In the genomic region with DNA sequence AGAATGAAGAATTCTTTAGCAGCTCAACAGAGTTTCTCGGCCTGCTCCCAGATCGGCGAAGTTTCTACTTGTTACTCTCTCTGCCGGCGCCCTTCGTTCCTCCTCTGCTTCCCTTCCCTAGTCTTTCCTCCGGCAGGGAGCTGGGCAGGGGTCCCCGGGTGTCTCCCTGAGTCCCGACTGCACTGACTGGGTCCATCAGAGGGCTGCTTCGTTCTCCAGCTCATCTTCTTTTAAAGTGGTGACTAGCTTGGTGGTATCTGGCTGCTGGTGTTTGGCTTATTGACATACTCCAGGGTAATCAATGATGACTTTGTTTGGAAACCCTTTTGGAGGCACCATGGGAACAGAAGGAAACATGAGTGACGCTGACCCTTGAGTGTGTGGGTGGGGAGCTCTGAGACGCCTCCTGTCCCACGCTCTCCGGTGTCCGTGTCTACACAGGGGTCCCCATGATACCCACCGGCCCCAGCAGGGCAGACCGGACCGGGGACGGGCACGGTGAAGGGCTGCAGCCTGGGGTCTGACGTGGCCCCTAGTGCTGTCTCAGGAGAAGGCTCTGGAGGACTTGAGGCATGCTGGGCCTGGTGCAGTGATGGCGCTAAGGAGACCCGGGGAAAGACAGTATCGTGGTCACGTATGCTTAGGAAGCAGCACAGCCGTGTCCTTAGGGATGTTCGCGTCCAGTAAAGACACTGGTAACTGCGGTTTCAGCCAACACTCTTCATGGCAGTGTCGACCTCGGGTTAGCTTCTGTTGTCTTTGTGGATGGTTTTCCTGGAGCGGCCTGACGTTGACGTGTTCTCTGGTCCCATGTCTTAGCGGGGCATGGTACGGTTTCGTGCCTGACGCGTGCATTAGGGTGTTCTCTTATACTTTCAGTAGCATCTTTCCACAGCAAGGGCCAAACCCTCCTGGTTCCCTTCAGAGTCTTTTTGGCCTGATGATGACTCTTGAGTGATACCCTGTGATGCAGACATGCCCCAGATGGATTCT, we compare ENCODE assay signal across 20 cellular contexts. TPM values are rescaled to one million over a fixed set of nuclear protein-coding genes. Genes with fewer than 3 reads are reported as not detected.
A peak's percentile ranks its signal among the peaks of the same experiment; 100 is the strongest.
DNase-seq lines count a peak whose midpoint lies in the region; FAIRE-seq and TF ChIP-seq lines count a peak whose summit lies in the region.
"Had no signal": no experiment of that assay in that cellular context is flagged by ENCODE, and none has a peak within 500 bp of the region (broad histone marks: within the 10 kb centered on the region; RNA-seq: fewer than 3 reads in every experiment).

No MANE protein-coding gene starts in this region.

- H3K9me3 ChIP-seq in PC-9 (ENCODE audit: insufficient read depth, low read depth) (no peaks in the 10 kb centered on the region), H1 (ENCODE audit: insufficient read depth in 2 of 2, low read depth in 1 of 2, low read length in 1 of 2) (no peaks in the 10 kb centered on the region), trophoblast cell (ENCODE audit: insufficient read depth, low read depth, low read length) (peaks cover 3% of the 10 kb centered on the region)
- H3K9me3 ChIP-seq: BLaER1, colonic mucosa, transverse colon had no signal

- no peak overlapping the region for H3K56ac ChIP-seq in H1 (replicated peaks; ENCODE audit: insufficient read length, low read depth, low read length)

- H2BK15ac ChIP-seq in H1 (ENCODE audit: low read length): no peak overlapping the region

- no peaks in the 10 kb centered on the region for H3K27me3 Mint-ChIP-seq in activated T-cell treated with anti-CD3 and anti-CD28 coated beads, Interleukin-2, amount 50 U/mL, for 24 hours
- H3K27me3 Mint-ChIP-seq: activated CD8-positive, alpha-beta T cell treated with anti-CD3 and anti-CD28 coated beads for 36 hours had no signal

- POLR2A ChIA-PET in PC-9 (lab: Charles Lee; ENCODE audit: unreplicated experiment) (interaction anchor here (0.7 kb wide), 1 partner anchor 41 kb away, joined by 3 read pairs; no protein-coding TSS in a partner anchor), H1 (lab: Charles Lee; ENCODE audit: partially characterized antibody) (interaction anchor here (0.9 to 1.0 kb wide), 3 partner anchors 10 to 18 kb away, joined by 3 to 4 read pairs (median 3); no protein-coding TSS in a partner anchor)

- H3K18ac ChIP-seq in H1 (ENCODE audit: extremely low read depth, low read length): no peak overlapping the region
- no peak overlapping the region for H3K18ac ChIP-seq in trophoblast cell (ENCODE audit: low read length)

- H2BK120ac ChIP-seq in H1 (replicated peaks; ENCODE audit: low read depth, low read length): no peak overlapping the region
- H2BK120ac ChIP-seq in trophoblast cell (ENCODE audit: insufficient read depth, low read length, poor library complexity): no peak overlapping the region

- H3K4me3 ChIP-seq in PC-9 (no peak overlapping the region), H1 (ENCODE audit: extremely low read depth in 1 of 4, insufficient read depth in 2 of 4, low read depth in 3 of 4, low read length in 4 of 4) (no peak overlapping the region), trophoblast cell (ENCODE audit: low read depth, low read length) (no peak overlapping the region)
- H3K4me3 ChIP-seq: BLaER1, colonic mucosa, hepatocyte, transverse colon had no signal

- H3K36me3 ChIP-seq in PC-9 (ENCODE audit: low read depth) (peaks cover 23% of the 10 kb centered on the region; the same call in 1 of the 2 replicates), H1 (ENCODE audit: control insufficient read depth in 2 of 4, insufficient read depth in 4 of 4, low read length in 3 of 4) (peaks cover 10 to 51% (median 39%) of the 10 kb centered on the region in 4 experiments; a peak in 7 of 8 replicates), trophoblast cell (ENCODE audit: control insufficient read depth in 1 of 2, insufficient read depth in 2 of 2, low read length in 2 of 2) (peaks cover 86 to 88% of the 10 kb centered on the region in 2 experiments)

- no peak overlapping the region for H3K9ac ChIP-seq in H1 (replicated peaks in 1 of 4; ENCODE audit: extremely low read depth in 1 of 4, low read depth in 3 of 4, low read length in 3 of 4)
- no peak overlapping the region for H3K9ac ChIP-seq in trophoblast cell (ENCODE audit: low read length)
- H3K9ac ChIP-seq: BLaER1 had no signal

- H2AK5ac ChIP-seq in H1 (ENCODE audit: low read depth, low read length) (no peak overlapping the region; the same call in 1 of the 2 replicates), trophoblast cell (ENCODE audit: low read length) (no peak overlapping the region)

- H2BK12ac ChIP-seq in H1 (ENCODE audit: low read depth, low read length): no peak overlapping the region
- H2BK12ac ChIP-seq in trophoblast cell (ENCODE audit: low read length): no peak overlapping the region

- no peak for TF ChIP-seq POLR2A in H1 (IDR thresholded peaks at IDR 0.05; ENCODE audit: control extremely low read depth in 1 of 2, low read depth in 2 of 2, low read length in 2 of 2)

- H3K14ac ChIP-seq in H1 (ENCODE audit: insufficient read length) (no peak overlapping the region), trophoblast cell (ENCODE audit: low read length) (no peak overlapping the region)

- H3K79me1 ChIP-seq in H1 (ENCODE audit: low read depth, low read length) (peaks cover 3% of the 10 kb centered on the region; the same call in 1 of the 2 replicates), trophoblast cell (ENCODE audit: low read length) (no peaks in the 10 kb centered on the region)

- no peaks in the 10 kb centered on the region for H3K9me2 ChIP-seq in PC-9 (ENCODE audit: insufficient read depth)

- CTCF ChIA-PET in PC-9 (lab: Charles Lee): no interaction called here
- CTCF ChIA-PET in H1 (lab: Charles Lee; ENCODE audit: partially characterized antibody): interaction anchor here (0.6 to 4.1 kb wide), 19 partner anchors 9 to 305 kb away, joined by 3 to 18 read pairs (median 4); no protein-coding TSS in a partner anchor

- H3K4me2 ChIP-seq in PC-9 (no peak overlapping the region), H1 (ENCODE audit: insufficient read depth in 1 of 2, low read depth in 2 of 2, low read length in 2 of 2) (no peak overlapping the region), trophoblast cell (ENCODE audit: low read length) (no peak overlapping the region)
- H3K4me2 ChIP-seq: hepatocyte had no signal

- H3K23ac ChIP-seq in H1 (ENCODE audit: insufficient read length): no peak overlapping the region
- H3K23ac ChIP-seq in trophoblast cell (ENCODE audit: low read length): no peak overlapping the region

- no peak for FAIRE-seq in H1 (lab: Jason Lieb, UNC)
- FAIRE-seq: A204.1, kidney had no signal

- H3K27ac Mint-ChIP-seq in activated T-cell treated with anti-CD3 and anti-CD28 coated beads, Interleukin-2, amount 50 U/mL, for 24 hours: peak overlapping the region; percentile 85
- H3K27ac Mint-ChIP-seq: activated T-helper 2 cell treated with anti-CD3 and anti-CD28 coated beads, Interferon-gamma antibody, Interleukin-2, Interleukin-4, amounts not matched to agents 10 μg/mL and 5 μg/mL and 100 μg/mL, durations not matched to agents 14 hours and 24 hours and 36 hours had no signal

- H2AFZ ChIP-seq in PC-9 (no peak overlapping the region), H1 (ENCODE audit: low read length) (no peak overlapping the region), trophoblast cell (ENCODE audit: insufficient read depth, low read length, poor library complexity) (no peak overlapping the region)
- H2AFZ ChIP-seq: hepatocyte had no signal

- no peaks in the 10 kb centered on the region for H3K23me2 ChIP-seq in H1 (ENCODE audit: low read depth, low read length)

- TF ChIP-seq CTCF in PC-9 (conservative IDR thresholded peaks at IDR 0.05): no peak
- no peak for TF ChIP-seq CTCF in H1 (IDR thresholded peaks at IDR 0.05; ENCODE audit: control extremely low read depth in 1 of 3, insufficient read depth in 1 of 3, low read depth in 1 of 3, low read length in 3 of 3)

- DNase-seq in activated T-cell treated with anti-CD3 and anti-CD28 coated beads, Interleukin-2, amount 50 U/mL, for 24 hours: no peak
- DNase-seq in activated T-cell treated with anti-CD3 and anti-CD28 coated beads for 4 hours (no peak), PC-9 (no peak), H1 (ENCODE audit: low read depth in 1 of 2, low spot score in 2 of 2) (peak in 1 of 2 experiments; percentile 36), trophoblast cell (no peak), HT-29 (ENCODE audit: low spot score) (no peak), NCI-H146 (lab: John Stamatoyannopoulos, UW) (no peak), NCI-H2227 treated with DMSO at 0.1 percent for 48 hours (lab: John Stamatoyannopoulos, UW) (no peak)
- DNase-seq: activated CD8-positive, alpha-beta T cell treated with anti-CD3 and anti-CD28 coated beads for 36 hours; colonic mucosa; GF-D8; kidney; NCI-H1436 treated with DMSO at 0.1 percent for 48 hours; NCI-H82; retina; transverse colon had no signal

- no peak for TF ChIP-seq RAD21 in H1 (IDR thresholded peaks at IDR 0.05 in 1 of 2, conservative IDR thresholded peaks at IDR 0.05 in 1 of 2; ENCODE audit: low read depth in 2 of 2, low read length in 2 of 2)

- TSS peak; percentile 10 for BruUV-seq in PC-9 (replicated peaks; lab: Mats Ljungman, UMichigan)

- no peaks in the 10 kb centered on the region for H3K4me1 Mint-ChIP-seq in activated T-cell treated with anti-CD3 and anti-CD28 coated beads, Interleukin-2, amount 50 U/mL, for 24 hours (ENCODE audit: low read depth)

- no peak overlapping the region for H3K4me3 Mint-ChIP-seq in activated T-cell treated with anti-CD3 and anti-CD28 coated beads, Interleukin-2, amount 50 U/mL, for 24 hours
- H3K4me3 Mint-ChIP-seq: activated CD8-positive, alpha-beta T cell treated with anti-CD3 and anti-CD28 coated beads for 36 hours had no signal

- H3K79me2 ChIP-seq in PC-9 (ENCODE audit: low read depth): peaks cover 9% of the 10 kb centered on the region; the same call in 1 of the 2 replicates
- H3K79me2 ChIP-seq in H1 (ENCODE audit: control insufficient read depth in 1 of 2, insufficient read depth in 2 of 2, low read length in 2 of 2): peaks cover 0 to 3% of the 10 kb centered on the region in 2 experiments; a peak in 1 of 4 replicates
- H3K79me2 ChIP-seq in trophoblast cell (ENCODE audit: control insufficient read depth, insufficient read depth, low read length, poor library complexity): no peaks in the 10 kb centered on the region

- H3K27ac ChIP-seq in PC-9: no peak overlapping the region
- no peak overlapping the region for H3K27ac ChIP-seq in H1 (ENCODE audit: low read depth, low read length)
- H3K27ac ChIP-seq in trophoblast cell (ENCODE audit: low read depth, low read length): no peak overlapping the region
- H3K27ac ChIP-seq: colonic mucosa, hepatocyte had no signal

- H4K8ac ChIP-seq in H1 (ENCODE audit: extremely low read depth, insufficient read depth, low read length) (no peak overlapping the region), trophoblast cell (ENCODE audit: low read depth, low read length) (no peak overlapping the region)

- no peak overlapping the region for H4K91ac ChIP-seq in H1 (replicated peaks; ENCODE audit: insufficient read length, low read length)
- H4K91ac ChIP-seq in trophoblast cell (ENCODE audit: low read depth, low read length): no peak overlapping the region

- peak overlapping the region; percentile 12 for H4K12ac ChIP-seq in trophoblast cell (ENCODE audit: low read depth, low read length)

- no peak overlapping the region for H4K5ac ChIP-seq in H1 (ENCODE audit: insufficient read length, low read depth, low read length)

- 92% methylated on average over 39 of the region's 39 CpGs; no CpG with 5 or more reads in 1 of the 2 experiments for WGBS in H1 (ENCODE audit: extremely low coverage in 1 of 2, insufficient coverage in 1 of 2, insufficient read length in 1 of 2, insufficient replicate concordance in 2 of 2, low coverage in 1 of 2, low lambda C conversion rate in 2 of 2, missing lambda C conversion rate in 1 of 2), 2 experiments
- WGBS in trophoblast cell (ENCODE audit: extremely low coverage, insufficient coverage, insufficient read length): no CpG with 5 or more reads among the region's 39 CpGs

- intact Hi-C loops in PC-9 (cut with micrococcal nuclease; ENCODE audit: unreplicated experiment): no loop called here

- H3K9me3 Mint-ChIP-seq in activated T-cell treated with anti-CD3 and anti-CD28 coated beads, Interleukin-2, amount 50 U/mL, for 24 hours: no peaks in the 10 kb centered on the region
- H3K9me3 Mint-ChIP-seq: activated CD8-positive, alpha-beta T cell treated with anti-CD3 and anti-CD28 coated beads for 36 hours; activated T-helper 2 cell treated with anti-CD3 and anti-CD28 coated beads, Interferon-gamma antibody, Interleukin-2, Interleukin-4, amounts not matched to agents 10 μg/mL and 5 μg/mL and 100 μg/mL, durations not matched to agents 14 hours and 24 hours and 36 hours had no signal

- H2BK5ac ChIP-seq in H1 (ENCODE audit: low read depth, low read length) (no peak overlapping the region), trophoblast cell (ENCODE audit: low read depth, low read length, poor library complexity) (no peak overlapping the region)

- peaks cover 35% of the 10 kb centered on the region for H4K20me1 ChIP-seq in PC-9 (ENCODE audit: insufficient read depth)
- H4K20me1 ChIP-seq in H1 (replicated peaks in 1 of 2; ENCODE audit: control insufficient read depth in 1 of 2, insufficient read depth in 2 of 2, low read length in 2 of 2): peaks cover 7 to 28% of the 10 kb centered on the region in 2 experiments

- H3K36me3 Mint-ChIP-seq in activated T-cell treated with anti-CD3 and anti-CD28 coated beads, Interleukin-2, amount 50 U/mL, for 24 hours (ENCODE audit: low read depth): peaks cover 99% of the 10 kb centered on the region

- H3K27me3 ChIP-seq in PC-9 (ENCODE audit: insufficient read depth, low read depth) (no peaks in the 10 kb centered on the region), H1 (replicated peaks in 1 of 4; ENCODE audit: control insufficient read depth in 3 of 4, extremely low read depth in 1 of 4, insufficient read depth in 3 of 4, low read length in 3 of 4) (no peaks in the 10 kb centered on the region), trophoblast cell (ENCODE audit: insufficient read depth, low read length) (no peaks in the 10 kb centered on the region)
- H3K27me3 ChIP-seq: BLaER1, colonic mucosa, hepatocyte, transverse colon had no signal

- no peak overlapping the region for H2BK20ac ChIP-seq in H1 (ENCODE audit: low read length)

- H3K4me1 ChIP-seq in PC-9 (replicated peaks; ENCODE audit: insufficient read depth): no peaks in the 10 kb centered on the region
- no peaks in the 10 kb centered on the region for H3K4me1 ChIP-seq in H1 (replicated peaks in 1 of 4; ENCODE audit: control insufficient read depth in 3 of 4, insufficient read depth in 4 of 4, low read length in 3 of 4)
- H3K4me1 ChIP-seq in trophoblast cell (ENCODE audit: control insufficient read depth in 1 of 2, insufficient read depth in 2 of 2, low read length in 2 of 2): peaks cover 0 to 3% of the 10 kb centered on the region in 2 experiments
- H3K4me1 ChIP-seq: colonic mucosa, transverse colon had no signal

- no peak for TF ChIP-seq EP300 in H1 (IDR thresholded peaks at IDR 0.05; ENCODE audit: borderline replicate concordance in 1 of 2, low read depth in 2 of 2, low read length in 2 of 2)

- H3K4ac ChIP-seq in H1 (replicated peaks; ENCODE audit: insufficient read length, low read depth, low read length) (no peak overlapping the region), trophoblast cell (ENCODE audit: low read depth, low read length) (no peak overlapping the region)

- peaks cover 24% of the 10 kb centered on the region; the same call in 1 of the 2 replicates for H3F3A ChIP-seq in PC-9 (ENCODE audit: insufficient read depth, low read depth)

RNA-seq across cellular contexts. Expression of a gene that starts 23.8 kb away (rescaled TPM):
- 30.2 and 35.2 TPM in 2 replicates for total RNA-seq in PC-9 (2021)
- 23.6 and 25.4 TPM in 2 replicates for total RNA-seq in H1 (2021; fragmentation: NEBNext Ultra II Directional; extraction: Animal tissue kit (Norgen Biotek cat#: 25700))
- polyA plus RNA-seq in H1 (2011; rRNA removed): 35.5 and 38.2 TPM in 2 replicates
- polyA plus RNA-seq in H1 (2011; cell fraction: cytosol; rRNA removed): 36.4 TPM
- polyA plus RNA-seq in H1 (2011; cell fraction: nucleus; rRNA removed): 55.1 TPM
- 23.7 to 27.2 TPM (median 25.9 TPM) in 4 replicates for polyA plus RNA-seq in H1 (2012, experiment 1 of 2)
- 17.0 TPM for polyA plus RNA-seq in H1 (2012, experiment 2 of 2)
- polyA plus RNA-seq in H1 (2013, experiment 1 of 2): 20.8 TPM
- 20.3 TPM for polyA plus RNA-seq in H1 (2013, experiment 2 of 2)
- 17.3 and 21.0 TPM in 2 replicates for polyA minus RNA-seq in H1 (2011; rRNA and poly(A)+ RNA removed)
- 8.7 TPM for polyA minus RNA-seq in H1 (2011; cell fraction: cytosol; rRNA and poly(A)+ RNA removed)
- 14.9 TPM for polyA minus RNA-seq in H1 (2011; cell fraction: nucleus; rRNA and poly(A)+ RNA removed)
- polyA plus RNA-seq in trophoblast cell (2013): 20.5 TPM in 2 replicates
- 43.3 and 44.5 TPM in 2 replicates for total RNA-seq in HT-29 (2014; rRNA removed; shearing (Covaris generic))
